ENCODE assay signal across 1 cellular context in the genomic region with DNA sequence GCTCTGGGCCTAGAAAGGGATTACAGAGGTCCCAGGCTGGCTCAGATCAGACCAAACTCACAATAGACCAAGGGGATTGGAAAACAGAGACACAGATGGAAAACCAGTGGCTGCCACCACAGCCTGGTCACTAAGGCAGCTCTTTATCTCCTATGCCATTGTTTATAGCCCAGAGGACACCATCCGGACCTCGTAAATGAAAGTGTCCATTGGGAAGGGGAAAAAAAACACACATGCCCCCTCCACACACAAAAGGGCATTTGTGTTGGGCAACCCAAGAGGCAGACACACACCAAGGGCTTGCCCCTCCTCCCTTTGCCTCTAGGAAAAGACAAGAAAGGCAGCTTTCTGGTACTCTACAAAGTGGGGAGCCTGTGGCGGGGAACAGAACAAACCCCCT.
TF ChIP-seq lines count a peak whose summit lies in the region.

No MANE protein-coding gene starts in this region.

TF ChIP-seq in K562, 482 proteins besides CTCF, POLR2A, EP300 and RAD21:
- TF ChIP-seq, protein P1, sequence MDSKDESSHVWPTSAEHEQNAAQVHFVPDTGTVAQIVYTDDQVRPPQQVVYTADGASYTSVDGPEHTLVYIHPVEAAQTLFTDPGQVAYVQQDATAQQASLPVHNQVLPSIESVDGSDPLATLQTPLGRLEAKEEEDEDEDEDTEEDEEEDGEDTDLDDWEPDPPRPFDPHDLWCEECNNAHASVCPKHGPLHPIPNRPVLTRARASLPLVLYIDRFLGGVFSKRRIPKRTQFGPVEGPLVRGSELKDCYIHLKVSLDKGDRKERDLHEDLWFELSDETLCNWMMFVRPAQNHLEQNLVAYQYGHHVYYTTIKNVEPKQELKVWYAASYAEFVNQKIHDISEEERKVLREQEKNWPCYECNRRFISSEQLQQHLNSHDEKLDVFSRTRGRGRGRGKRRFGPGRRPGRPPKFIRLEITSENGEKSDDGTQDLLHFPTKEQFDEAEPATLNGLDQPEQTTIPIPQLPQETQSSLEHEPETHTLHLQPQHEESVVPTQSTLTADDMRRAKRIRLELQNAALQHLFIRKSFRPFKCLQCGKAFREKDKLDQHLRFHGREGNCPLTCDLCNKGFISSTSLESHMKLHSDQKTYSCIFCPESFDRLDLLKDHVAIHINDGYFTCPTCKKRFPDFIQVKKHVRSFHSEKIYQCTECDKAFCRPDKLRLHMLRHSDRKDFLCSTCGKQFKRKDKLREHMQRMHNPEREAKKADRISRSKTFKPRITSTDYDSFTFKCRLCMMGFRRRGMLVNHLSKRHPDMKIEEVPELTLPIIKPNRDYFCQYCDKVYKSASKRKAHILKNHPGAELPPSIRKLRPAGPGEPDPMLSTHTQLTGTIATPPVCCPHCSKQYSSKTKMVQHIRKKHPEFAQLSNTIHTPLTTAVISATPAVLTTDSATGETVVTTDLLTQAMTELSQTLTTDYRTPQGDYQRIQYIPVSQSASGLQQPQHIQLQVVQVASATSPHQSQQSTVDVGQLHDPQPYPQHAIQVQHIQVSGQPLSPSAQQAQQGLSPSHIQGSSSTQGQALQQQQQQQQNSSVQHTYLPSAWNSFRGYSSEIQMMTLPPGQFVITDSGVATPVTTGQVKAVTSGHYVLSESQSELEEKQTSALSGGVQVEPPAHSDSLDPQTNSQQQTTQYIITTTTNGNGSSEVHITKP (IDR thresholded peaks at IDR 0.05; ENCODE audit: partially characterized antibody) = peak; percentile 61
- no peak for TF ChIP-seq ZNF589 (CRISPR knock-in tag; IDR thresholded peaks at IDR 0.05; ENCODE audit: low read depth)
